In the genomic region with DNA sequence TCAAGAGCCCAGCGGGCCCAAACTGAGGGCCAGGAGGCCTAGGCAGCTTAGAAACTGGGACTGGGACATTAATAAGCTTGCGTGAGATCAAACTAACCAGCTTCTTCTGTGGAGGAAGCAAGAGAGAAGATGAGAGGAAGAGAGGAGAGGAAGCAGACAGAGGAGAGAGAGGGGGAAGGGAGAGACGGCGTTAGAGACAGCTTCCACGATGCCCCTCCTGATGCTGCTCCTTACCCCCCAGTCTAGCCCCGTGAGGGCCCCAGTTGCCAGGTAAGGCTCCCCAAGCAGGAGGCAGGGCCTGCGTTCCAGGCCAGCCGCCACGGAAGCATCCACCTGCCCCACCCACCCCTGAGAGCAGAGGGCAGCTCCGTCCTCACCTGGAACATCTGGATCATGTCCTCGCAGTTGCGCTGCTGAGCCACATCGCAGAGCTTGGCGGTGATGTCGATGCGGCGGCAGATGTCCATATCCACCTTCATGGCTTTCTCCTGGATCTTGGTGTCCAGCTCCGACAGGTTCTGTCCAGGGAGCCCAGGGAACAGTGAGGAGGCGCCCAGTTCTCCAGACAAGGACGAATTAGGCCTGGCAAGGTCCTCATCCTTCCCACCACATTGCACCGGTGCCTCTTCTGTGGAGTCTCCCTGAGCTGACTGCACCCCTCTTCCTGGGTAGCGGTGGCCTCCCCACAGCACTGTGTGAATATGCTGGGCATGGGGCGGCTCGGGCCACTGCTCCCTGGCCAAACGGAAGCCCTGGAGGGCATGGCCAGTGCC, we compare ENCODE assay signal across 6 cellular contexts. TPM values are rescaled to one million over a fixed set of nuclear protein-coding genes. Genes with fewer than 3 reads are reported as not detected.
A peak's percentile ranks its signal among the peaks of the same experiment; 100 is the strongest.
DNase-seq lines count a peak whose midpoint lies in the region; ATAC-seq and TF ChIP-seq lines count a peak whose summit lies in the region.

No MANE protein-coding gene starts in this region.

- H3K9me3 ChIP-seq in upper lobe of left lung, result no peaks in the 10 kb centered on the region

- no peak for ATAC-seq in activated CD8-positive, alpha-beta T cell treated with anti-CD3 and anti-CD28 coated beads, Interleukin-2, amount 10 ng/mL, durations not matched to agents 7 days and 5 days
- ATAC-seq in activated CD8-positive, alpha-beta T cell treated with anti-CD3 and anti-CD28 coated beads for 36 hours, result no peak
- ATAC-seq in upper lobe of left lung (ENCODE audit: low FRiP score in 2 of 2), result no peak
- ATAC-seq in HG03460 (IDR thresholded peaks at IDR 0.05; ENCODE audit: unreplicated experiment), result no peak

- peaks cover 0 to 51% (median 26%) of the 10 kb centered on the region in 4 donors for H3K36me3 ChIP-seq in upper lobe of left lung

- H3K9me3 Mint-ChIP-seq in activated CD8-positive, alpha-beta T cell treated with anti-CD3 and anti-CD28 coated beads, Interleukin-2, amount 10 ng/mL, durations not matched to agents 7 days and 5 days (ENCODE audit: insufficient read depth), result no peaks in the 10 kb centered on the region
- no peaks in the 10 kb centered on the region for H3K9me3 Mint-ChIP-seq in activated CD8-positive, alpha-beta T cell treated with anti-CD3 and anti-CD28 coated beads for 36 hours

- no peak for DNase-seq in activated CD8-positive, alpha-beta T cell treated with anti-CD3 and anti-CD28 coated beads, Interleukin-2, amount 10 ng/mL, durations not matched to agents 7 days and 5 days
- DNase-seq in activated CD8-positive, alpha-beta T cell treated with anti-CD3 and anti-CD28 coated beads for 36 hours, result no peak
- DNase-seq in upper lobe of left lung (no peak), NCI-H146 treated with DMSO at 0.1 percent for 48 hours (lab: John Stamatoyannopoulos, UW; ENCODE audit: unreplicated experiment) (no peak)

- intact Hi-C loops in activated CD8-positive, alpha-beta T cell treated with anti-CD3 and anti-CD28 coated beads for 36 hours (cut with micrococcal nuclease), result no loop called here

- TF ChIP-seq POLR2A in upper lobe of left lung (IDR thresholded peaks at IDR 0.05), result no peak

- CTCF ChIA-PET in activated CD8-positive, alpha-beta T cell treated with anti-CD3 and anti-CD28 coated beads, Interleukin-2, amount 10 ng/mL, durations not matched to agents 7 days and 5 days (lab: Charles Lee), result interaction anchor here (1.3 to 1.7 kb wide), 3 partner anchors 10 to 17 kb away, joined by 3 to 6 read pairs (median 4); no protein-coding TSS in a partner anchor
- CTCF ChIA-PET in activated CD8-positive, alpha-beta T cell treated with anti-CD3 and anti-CD28 coated beads for 36 hours (lab: Charles Lee), result interaction anchor here (1.4 to 6.1 kb wide), 4 partner anchors 8 to 21 kb away, joined by 4 to 68 read pairs (median 7); no protein-coding TSS in a partner anchor

- no peak overlapping the region for H3K4me3 Mint-ChIP-seq in activated CD8-positive, alpha-beta T cell treated with anti-CD3 and anti-CD28 coated beads, Interleukin-2, amount 10 ng/mL, durations not matched to agents 7 days and 5 days
- no peak overlapping the region for H3K4me3 Mint-ChIP-seq in activated CD8-positive, alpha-beta T cell treated with anti-CD3 and anti-CD28 coated beads for 36 hours

- H3K27me3 ChIP-seq in layer of hippocampus (ENCODE audit: control insufficient read depth, insufficient read depth, low read length) (no peaks in the 10 kb centered on the region), upper lobe of left lung (no peaks in the 10 kb centered on the region)

- peaks cover 45 to 61% (median 52%) of the 10 kb centered on the region in 4 donors for H3K4me1 ChIP-seq in upper lobe of left lung

- H3K4me3 ChIP-seq in upper lobe of left lung, result peak overlapping the region in 1 of 4 donors; percentile 17

- no peaks in the 10 kb centered on the region for H3K27me3 Mint-ChIP-seq in activated CD8-positive, alpha-beta T cell treated with anti-CD3 and anti-CD28 coated beads, Interleukin-2, amount 10 ng/mL, durations not matched to agents 7 days and 5 days (ENCODE audit: low read depth)
- no peaks in the 10 kb centered on the region for H3K27me3 Mint-ChIP-seq in activated CD8-positive, alpha-beta T cell treated with anti-CD3 and anti-CD28 coated beads for 36 hours

- POLR2A ChIA-PET in activated CD8-positive, alpha-beta T cell treated with anti-CD3 and anti-CD28 coated beads, Interleukin-2, amount 10 ng/mL, durations not matched to agents 7 days and 5 days (lab: Charles Lee), result interaction anchor here (0.9 to 7.3 kb wide), 2 partner anchors 13 to 14 kb away, joined by 3 to 74 read pairs; partner anchors contain the start of gene GAPDH
- POLR2A ChIA-PET in activated CD8-positive, alpha-beta T cell treated with anti-CD3 and anti-CD28 coated beads for 36 hours (lab: Charles Lee), result interaction anchor here (18.1 kb wide), 1 partner anchor 11 kb away, joined by 264 read pairs; the partner anchor contains the start of gene GAPDH

- no peak for TF ChIP-seq CTCF in activated CD8-positive, alpha-beta T cell treated with anti-CD3 and anti-CD28 coated beads for 36 hours (IDR thresholded peaks at IDR 0.05)
- no peak for TF ChIP-seq CTCF in upper lobe of left lung (IDR thresholded peaks at IDR 0.05)

- 87 to 89% methylated on average over 19 to 25 of the region's 25 CpGs for WGBS in upper lobe of left lung, 2 donors

- TF ChIP-seq EP300 in upper lobe of left lung (IDR thresholded peaks at IDR 0.05), result no peak

- peak overlapping the region; percentile 30 for H3K27ac Mint-ChIP-seq in activated CD8-positive, alpha-beta T cell treated with anti-CD3 and anti-CD28 coated beads, Interleukin-2, amount 10 ng/mL, durations not matched to agents 7 days and 5 days
- H3K27ac Mint-ChIP-seq in activated CD8-positive, alpha-beta T cell treated with anti-CD3 and anti-CD28 coated beads for 36 hours, result no peak overlapping the region

- H3K27ac ChIP-seq in layer of hippocampus (ENCODE audit: low read depth, low read length) (peak overlapping the region; percentile 80), upper lobe of left lung (peak overlapping the region; percentile 60 to 89 (median 84))

- peaks cover 51% of the 10 kb centered on the region for H3K36me3 Mint-ChIP-seq in activated CD8-positive, alpha-beta T cell treated with anti-CD3 and anti-CD28 coated beads, Interleukin-2, amount 10 ng/mL, durations not matched to agents 7 days and 5 days (ENCODE audit: low read depth)
- H3K36me3 Mint-ChIP-seq in activated CD8-positive, alpha-beta T cell treated with anti-CD3 and anti-CD28 coated beads for 36 hours (ENCODE audit: low read depth), result peaks cover 18% of the 10 kb centered on the region

- H3K4me1 Mint-ChIP-seq in activated CD8-positive, alpha-beta T cell treated with anti-CD3 and anti-CD28 coated beads, Interleukin-2, amount 10 ng/mL, durations not matched to agents 7 days and 5 days (ENCODE audit: low read depth), result peaks cover 42% of the 10 kb centered on the region
- peaks cover 33% of the 10 kb centered on the region for H3K4me1 Mint-ChIP-seq in activated CD8-positive, alpha-beta T cell treated with anti-CD3 and anti-CD28 coated beads for 36 hours (ENCODE audit: low read depth)

RNA-seq across cellular contexts. Expression of gene IFFO1, which starts 6.3 kb away (rescaled TPM):
- total RNA-seq in activated CD8-positive, alpha-beta T cell treated with anti-CD3 and anti-CD28 coated beads, Interleukin-2, amount 10 ng/mL, durations not matched to agents 7 days and 5 days, result 10 to 100 TPM; 24.9 to 25.5 TPM
- 1 to 10 TPM; 7.8 to 8.5 TPM for total RNA-seq in activated CD8-positive, alpha-beta T cell treated with anti-CD3 and anti-CD28 coated beads for 36 hours
- 100 to 1,000 TPM in 1 of 6 donors, 10 to 100 TPM in 5; 13.3 to 108 (median 32.0) TPM for total RNA-seq in upper lobe of left lung

RNA-seq across cellular contexts. Expression of gene GAPDH, which starts 15.2 kb away (rescaled TPM):
- total RNA-seq in activated CD8-positive, alpha-beta T cell treated with anti-CD3 and anti-CD28 coated beads, Interleukin-2, amount 10 ng/mL, durations not matched to agents 7 days and 5 days, result 1,000 to 10,000 TPM; 6,175 to 6,471 TPM
- 1,000 to 10,000 TPM; 9,109 to 9,234 TPM for total RNA-seq in activated CD8-positive, alpha-beta T cell treated with anti-CD3 and anti-CD28 coated beads for 36 hours
- 1,000 to 10,000 TPM in 3 of 6 donors, 100 to 1,000 TPM in 3; 442 to 1,402 (median 931) TPM for total RNA-seq in upper lobe of left lung

RNA-seq across cellular contexts. Expression of gene NOP2, which starts 18.5 kb away (rescaled TPM):
- total RNA-seq in activated CD8-positive, alpha-beta T cell treated with anti-CD3 and anti-CD28 coated beads, Interleukin-2, amount 10 ng/mL, durations not matched to agents 7 days and 5 days, result 10 to 100 TPM; 84.2 to 87.6 TPM
- total RNA-seq in activated CD8-positive, alpha-beta T cell treated with anti-CD3 and anti-CD28 coated beads for 36 hours, result 10 to 100 TPM; 87.9 to 89.4 TPM
- 10 to 100 TPM; 19.4 to 49.2 (median 36.6) TPM for total RNA-seq in upper lobe of left lung

RNA-seq across cellular contexts. Expression of gene NCAPD2, which starts 55.7 kb away (rescaled TPM):
- total RNA-seq in activated CD8-positive, alpha-beta T cell treated with anti-CD3 and anti-CD28 coated beads, Interleukin-2, amount 10 ng/mL, durations not matched to agents 7 days and 5 days, result 100 to 1,000 TPM; 195 to 201 TPM
- total RNA-seq in activated CD8-positive, alpha-beta T cell treated with anti-CD3 and anti-CD28 coated beads for 36 hours, result 100 to 1,000 TPM; 195 to 196 TPM
- total RNA-seq in upper lobe of left lung, result 10 to 100 TPM; 15.4 to 43.0 (median 25.5) TPM

RNA-seq across cellular contexts. Expression of gene MRPL51, which starts 56.5 kb away (rescaled TPM):
- 100 to 1,000 TPM; 217 to 228 TPM for total RNA-seq in activated CD8-positive, alpha-beta T cell treated with anti-CD3 and anti-CD28 coated beads, Interleukin-2, amount 10 ng/mL, durations not matched to agents 7 days and 5 days
- total RNA-seq in activated CD8-positive, alpha-beta T cell treated with anti-CD3 and anti-CD28 coated beads for 36 hours, result 100 to 1,000 TPM; 230 to 254 TPM
- total RNA-seq in upper lobe of left lung, result 100 to 1,000 TPM in 2 of 6 donors, 10 to 100 TPM in 4; 40.1 to 125 (median 67.2) TPM

Comparison
In these comparisons a context has a peak if more than half of its experiments do, and no peak if none do; other contexts are left out.
1. RNA of gene GAPDH, which starts 15.2 kb away (total RNA-seq): 9,109 to 9,234 TPM in activated CD8-positive, alpha-beta T cell treated with anti-CD3 and anti-CD28 coated beads for 36 hours and 6,175 to 6,471 TPM in activated CD8-positive, alpha-beta T cell treated with anti-CD3 and anti-CD28 coated beads, Interleukin-2, amount 10 ng/mL, durations not matched to agents 7 days and 5 days; 442 to 1,402 TPM in upper lobe of left lung; every median in the first group is over 4 times any median in the second.